In the genomic region with DNA sequence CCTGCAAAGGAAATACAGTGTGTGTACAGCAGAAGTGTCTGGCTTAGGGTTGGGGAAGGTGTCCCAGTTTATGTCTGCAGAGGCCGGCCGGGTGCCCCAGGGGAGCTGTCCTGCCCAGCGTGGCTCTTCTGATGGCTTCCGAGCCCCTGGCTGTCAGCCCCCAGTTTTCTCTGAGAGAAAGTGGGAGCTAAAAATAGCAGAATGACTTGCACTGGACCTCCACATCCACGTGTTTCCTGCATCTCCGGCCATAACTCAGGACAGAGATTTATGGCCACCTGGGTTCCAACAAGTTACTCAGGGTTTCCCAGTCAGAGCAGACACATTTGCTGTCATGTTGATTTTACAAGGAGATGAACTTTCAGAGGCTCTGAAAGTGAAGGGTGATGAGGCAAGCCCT, we compare ENCODE assay signal across 16 cellular contexts.
A peak's percentile ranks its signal among the peaks of the same experiment; 100 is the strongest.
DNase-seq lines count a peak whose midpoint lies in the region; ATAC-seq and TF ChIP-seq lines count a peak whose summit lies in the region.
"Had no signal": no experiment of that assay in that cellular context is flagged by ENCODE, and none has a peak within 500 bp of the region (broad histone marks: within the 10 kb centered on the region; RNA-seq: fewer than 3 reads in every experiment).

No MANE protein-coding gene starts in this region.

- TF ChIP-seq CTCF in chondrocyte (IDR thresholded peaks at IDR 0.05) (no peak), smooth muscle cell (IDR thresholded peaks at IDR 0.05; ENCODE audit: borderline replicate concordance, insufficient read depth, poor library complexity, severe bottlenecking) (no peak)

- H3K4me3 Mint-ChIP-seq in chondrocyte (ENCODE audit: unreplicated experiment), result peak overlapping the region; percentile 50
- H3K4me3 Mint-ChIP-seq: activated naive CD8-positive, alpha-beta T cell had no signal

- H3K27me3 ChIP-seq in HUES48 (ENCODE audit: control insufficient read depth, insufficient read depth, low read length) (no peaks in the 10 kb centered on the region), smooth muscle cell (ENCODE audit: low read depth) (no peaks in the 10 kb centered on the region)
- H3K27me3 ChIP-seq: colonic mucosa had no signal

- H3K27ac Mint-ChIP-seq in chondrocyte (ENCODE audit: unreplicated experiment), result peak overlapping the region; percentile 98
- H3K27ac Mint-ChIP-seq: activated naive CD8-positive, alpha-beta T cell had no signal

- H3K9ac ChIP-seq in HUES48 (ENCODE audit: low read depth, low read length) (no peak overlapping the region), smooth muscle cell (ENCODE audit: low read depth) (peak overlapping the region; percentile 7)

- H3K4me2 ChIP-seq in smooth muscle cell, result peak overlapping the region; percentile 85

- H3K9me3 Mint-ChIP-seq in chondrocyte (ENCODE audit: low read depth), result no peaks in the 10 kb centered on the region

- DNase-seq in chondrocyte (ENCODE audit: low spot score) (no peak), smooth muscle cell (lab: John Stamatoyannopoulos, UW; ENCODE audit: unreplicated experiment) (no peak), H4 (ENCODE audit: low spot score) (no peak), NCI-H69 (lab: John Stamatoyannopoulos, UW) (no peak)
- DNase-seq in stimulated activated CD4-positive, alpha-beta T cell treated with anti-CD3 and anti-CD28 coated beads, Interleukin-4, amount 100 ng/mL, for 4 hours, result no peak
- DNase-seq: CD4-positive, CD25-positive, alpha-beta regulatory T cell; colonic mucosa; mucosa of descending colon; NCI-H2029; NCI-H748 treated with DMSO at 0.1 percent for 48 hours; stimulated activated naive CD4-positive, alpha-beta T cell treated with Interleukin-2 at 50 U/mL for 16 hours had no signal

- H3K36me3 Mint-ChIP-seq in chondrocyte (ENCODE audit: low read depth), result peaks cover 17% of the 10 kb centered on the region
- H3K36me3 Mint-ChIP-seq: activated naive CD8-positive, alpha-beta T cell; CD4-positive, CD25-positive, alpha-beta regulatory T cell had no signal

- H3K4me1 ChIP-seq in HUES48 (ENCODE audit: control insufficient read depth, insufficient read depth, low read length) (peaks cover 35% of the 10 kb centered on the region), mesodermal cell (ENCODE audit: control insufficient read depth, insufficient read depth, low read length, poor library complexity, severe bottlenecking) (peaks cover 27% of the 10 kb centered on the region), smooth muscle cell (ENCODE audit: low read depth) (peaks cover 28% of the 10 kb centered on the region)
- H3K4me1 ChIP-seq: colonic mucosa had no signal

- peak overlapping the region; percentile 48; the same call in 1 of the 2 replicates for H3K4me3 ChIP-seq in HUES48 (ENCODE audit: low read depth, low read length)
- H3K4me3 ChIP-seq in mesodermal cell (ENCODE audit: extremely low read depth, insufficient read depth, low read length, poor library complexity, severe bottlenecking), result no peak overlapping the region
- H3K4me3 ChIP-seq in smooth muscle cell, result no peak overlapping the region
- H3K4me3 ChIP-seq: colonic mucosa, mucosa of descending colon had no signal

- H3K36me3 ChIP-seq in HUES48 (ENCODE audit: control insufficient read depth, insufficient read depth, low read length), result no peaks in the 10 kb centered on the region
- no peaks in the 10 kb centered on the region for H3K36me3 ChIP-seq in mesodermal cell (ENCODE audit: control insufficient read depth, insufficient read depth, low read length)
- no peaks in the 10 kb centered on the region for H3K36me3 ChIP-seq in smooth muscle cell (ENCODE audit: low read depth)
- H3K36me3 ChIP-seq: colonic mucosa had no signal

- no peak overlapping the region for H2AFZ ChIP-seq in smooth muscle cell (ENCODE audit: low read depth)

- H3K27ac ChIP-seq in HUES48 (ENCODE audit: low read depth, low read length) (peak overlapping the region; percentile 95), mesodermal cell (ENCODE audit: low read depth, low read length, severe bottlenecking) (peak overlapping the region; percentile 82), smooth muscle cell (ENCODE audit: low read depth) (peak overlapping the region; percentile 72)
- H3K27ac ChIP-seq: colonic mucosa, HL-60 had no signal

- H4K20me1 ChIP-seq in smooth muscle cell (ENCODE audit: low read depth), result no peaks in the 10 kb centered on the region

- no peak for ATAC-seq in HG03139 (IDR thresholded peaks at IDR 0.05; ENCODE audit: unreplicated experiment)
- ATAC-seq: mucosa of descending colon had no signal

- peaks cover 23% of the 10 kb centered on the region for H3F3A ChIP-seq in smooth muscle cell (ENCODE audit: low read depth)

- peaks cover 59% of the 10 kb centered on the region for H3K4me1 Mint-ChIP-seq in chondrocyte (ENCODE audit: low read depth)

- 27 to 39% methylated on average over 3 to 5 of the region's 6 CpGs for WGBS in mesodermal cell (ENCODE audit: insufficient coverage in 2 of 2), 2 experiments
- WGBS in smooth muscle cell (ENCODE audit: low lambda C conversion rate), result 10% methylated on average over 6 of the region's 6 CpGs

- H3K79me2 ChIP-seq in smooth muscle cell (ENCODE audit: low read depth), result no peaks in the 10 kb centered on the region

- no peaks in the 10 kb centered on the region for H3K27me3 Mint-ChIP-seq in chondrocyte (ENCODE audit: low read depth)
- H3K27me3 Mint-ChIP-seq: CD4-positive, CD25-positive, alpha-beta regulatory T cell had no signal

- H3K9me3 ChIP-seq in HUES48 (ENCODE audit: control insufficient read depth, insufficient read depth, low read length), result no peaks in the 10 kb centered on the region
- no peaks in the 10 kb centered on the region for H3K9me3 ChIP-seq in mesodermal cell (ENCODE audit: control insufficient read depth, low read length)
- no peaks in the 10 kb centered on the region for H3K9me3 ChIP-seq in smooth muscle cell (replicated peaks; ENCODE audit: low read depth)
- H3K9me3 ChIP-seq: colonic mucosa had no signal
